Comparison of ENCODE assay signal across 8 cellular contexts in genomic region chr12:14395059-14395778, GRCh38. TPM values are rescaled to one million over a fixed set of nuclear protein-coding genes. Genes with fewer than 3 reads are reported as not detected.
A peak's percentile ranks its signal among the peaks of the same experiment; 100 is the strongest.
DNase-seq lines count a peak whose midpoint lies in the region; ATAC-seq and TF ChIP-seq lines count a peak whose summit lies in the region.

No MANE protein-coding gene starts in this region.

- H3K27me3 Mint-ChIP-seq in GM23338 (ENCODE audit: insufficient read depth, low read depth, poor library complexity) = peaks cover 4% of the 10 kb centered on the region

- TF ChIP-seq CTCF in GM23338 (conservative IDR thresholded peaks at IDR 0.05; ENCODE audit: low read depth in 2 of 2) (no peak), esophagus muscularis mucosa (IDR thresholded peaks at IDR 0.05) (no peak), GM20000 (IDR thresholded peaks at IDR 0.05; ENCODE audit: extremely low read depth, missing control alignments) (no peak)

- H3K36me3 ChIP-seq in GM23338 (ENCODE audit: insufficient read depth) (no peaks in the 10 kb centered on the region), esophagus muscularis mucosa (no peaks in the 10 kb centered on the region)

- H2AFZ ChIP-seq in GM23338 = no peak overlapping the region

- peaks cover 0 to 18% (median 5%) of the 10 kb centered on the region in 4 donors for H3K9me3 ChIP-seq in esophagus muscularis mucosa

- H3K27ac ChIP-seq in GM23338 (ENCODE audit: low read depth) (no peak overlapping the region), esophagus muscularis mucosa (replicated peaks in 1 of 4) (peak overlapping the region; percentile 62 to 68 (median 64)), substantia nigra (ENCODE audit: low read depth, low read length, poor library complexity, severe bottlenecking) (peak overlapping the region; percentile 61)

- H3K27me3 ChIP-seq in GM23338 (ENCODE audit: insufficient read depth) (no peaks in the 10 kb centered on the region), esophagus muscularis mucosa (no peaks in the 10 kb centered on the region)

- H3K36me3 Mint-ChIP-seq in GM23338 (ENCODE audit: low read depth) = peaks cover 8% of the 10 kb centered on the region; the same call in 2 of the 3 replicates

- intact Hi-C loops in esophagus muscularis mucosa (cut with DNase I) = no loop called here

- ATAC-seq in GM18511 (IDR thresholded peaks at IDR 0.05; ENCODE audit: unreplicated experiment) = peak; percentile 62
- no peak for ATAC-seq in GM23338

- no peaks in the 10 kb centered on the region; the same call in 2 of the 3 replicates for H3K9me3 Mint-ChIP-seq in GM23338

- WGBS in esophagus muscularis mucosa = 24% methylated on average over 3 of the region's 3 CpGs

- DNase-seq in GM23338 (ENCODE audit: low spot score) (no peak), NCI-H526 (lab: John Stamatoyannopoulos, UW) (peak; percentile 61 to 64), esophagus muscularis mucosa (ENCODE audit: extremely low spot score) (no peak), substantia nigra (lab: John Stamatoyannopoulos, UW) (no peak), glomerular visceral epithelial cell (ENCODE audit: extremely low spot score) (no peak), GM20000 (ENCODE audit: low spot score) (no peak)
- no peak for DNase-seq in stimulated activated CD4-positive, alpha-beta T cell treated with anti-CD3 and anti-CD28 coated beads, Interleukin-15, amount 100 ng/mL, for 24 hours

- H3K4me1 ChIP-seq in GM23338 (ENCODE audit: insufficient read depth) (peaks cover 82% of the 10 kb centered on the region), esophagus muscularis mucosa (peaks cover 35 to 68% (median 53%) of the 10 kb centered on the region in 4 donors)

- peaks cover 100% of the 10 kb centered on the region for H3K79me2 ChIP-seq in GM23338 (replicated peaks; ENCODE audit: insufficient read depth)

- H3F3A ChIP-seq in GM23338 (replicated peaks; ENCODE audit: low read depth) = no peaks in the 10 kb centered on the region

- peak overlapping the region; percentile 32; the same call in 1 of the 3 replicates for H3K4me3 Mint-ChIP-seq in GM23338

- no peak for TF ChIP-seq EP300 in esophagus muscularis mucosa (IDR thresholded peaks at IDR 0.05)

- H3K4me3 ChIP-seq in GM23338 = no peak overlapping the region
- H3K4me3 ChIP-seq in esophagus muscularis mucosa = peak overlapping the region; percentile 15 to 40 (median 30)

- TF ChIP-seq POLR2A in esophagus muscularis mucosa (IDR thresholded peaks at IDR 0.05; ENCODE audit: low read depth) = no peak

- peaks cover 76% of the 10 kb centered on the region for H3K4me1 Mint-ChIP-seq in GM23338

- H3K4me2 ChIP-seq in GM23338 = peak overlapping the region; percentile 21

- H4K20me1 ChIP-seq in GM23338 (replicated peaks; ENCODE audit: insufficient read depth) = peaks cover 18% of the 10 kb centered on the region

- H3K9me2 ChIP-seq in GM23338 (ENCODE audit: insufficient read depth) = no peaks in the 10 kb centered on the region

- H3K27ac Mint-ChIP-seq in GM23338 = no peak overlapping the region; the same call in 1 of the 2 replicates

TF ChIP-seq in GM23338, 12 proteins besides CTCF, POLR2A, EP300 and RAD21 (continues in another document):
- TF ChIP-seq CREB1 (CRISPR knock-in tag; IDR thresholded peaks at IDR 0.05; ENCODE audit: low read depth) (no peak), ZNF462 (CRISPR knock-in tag; IDR thresholded peaks at IDR 0.05) (no peak), STAT1 (IDR thresholded peaks at IDR 0.05; ENCODE audit: unreplicated experiment) (no peak), EZH2phosphoT487 (IDR thresholded peaks at IDR 0.05; ENCODE audit: unreplicated experiment) (no peak), EZH2 (IDR thresholded peaks at IDR 0.05; ENCODE audit: low read depth, unreplicated experiment) (no peak), ZNF114 (CRISPR knock-in tag; IDR thresholded peaks at IDR 0.05) (no peak), ZNF331 (CRISPR knock-in tag; IDR thresholded peaks at IDR 0.05; ENCODE audit: low read depth) (no peak), POLR2AphosphoS5 (IDR thresholded peaks at IDR 0.05; ENCODE audit: low read depth) (no peak), JUNB (IDR thresholded peaks at IDR 0.05; ENCODE audit: unreplicated experiment) (no peak), ETS1 (IDR thresholded peaks at IDR 0.05) (no peak)

RNA-seq across cellular contexts. Expression of gene ATF7IP, which starts 29.7 kb away (rescaled TPM):
- 107 and 118 TPM in 2 replicates for total RNA-seq in GM23338 (2014; rRNA removed; shearing (Covaris generic))
- 54.7 and 76.4 TPM in 2 replicates for polyA plus RNA-seq in GM23338 (2016; fragmentation: Nextera tagmentation; extraction: Ambion mirVana)
- 10 to 100 TPM; 26.8 to 43.2 (median 32.8) TPM for total RNA-seq in esophagus muscularis mucosa

Comparison
In these comparisons a context has a peak if more than half of its experiments do, and no peak if none do; other contexts are left out.
1. DNase-seq: peak in NCI-H526 (2 of 2); none in GM23338 (single experiment), esophagus muscularis mucosa (single experiment), substantia nigra (0 of 49), stimulated activated CD4-positive, alpha-beta T cell treated with anti-CD3 and anti-CD28 coated beads, Interleukin-15, amount 100 ng/mL, for 24 hours (single experiment), glomerular visceral epithelial cell (single experiment) and GM20000 (single experiment).